8 cellular contexts compared by ENCODE assay signal in the genomic region with DNA sequence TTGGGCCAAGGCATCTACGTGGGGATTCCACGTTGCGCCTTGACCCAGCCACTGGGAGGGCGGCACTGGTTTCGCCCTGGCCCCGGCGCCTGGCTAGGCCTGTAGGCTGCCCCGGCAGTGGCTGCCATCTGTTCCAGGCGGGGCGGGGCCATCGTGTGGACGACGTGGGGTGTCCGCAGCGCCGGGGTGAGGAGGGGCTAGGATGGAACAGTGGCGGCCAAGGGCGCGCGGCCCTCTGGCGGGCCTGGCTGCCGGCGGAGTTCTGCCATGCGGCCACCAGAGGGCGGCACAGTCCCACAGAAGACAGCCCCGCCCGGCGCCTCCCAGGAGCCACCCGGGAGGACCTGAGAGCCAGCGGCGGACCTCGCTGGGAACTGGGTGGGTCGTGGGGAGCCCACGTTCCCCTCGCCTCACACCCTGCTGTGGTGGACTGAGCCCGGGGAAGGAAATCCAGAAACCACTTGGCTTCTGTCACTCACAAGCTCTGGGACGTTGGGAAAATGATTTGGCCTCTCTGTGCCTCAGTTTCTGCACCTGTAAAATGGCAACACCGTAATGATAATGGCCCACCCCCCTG. TPM values are rescaled to one million over a fixed set of nuclear protein-coding genes. Genes with fewer than 3 reads are reported as not detected.
DNase-seq lines count a peak whose midpoint lies in the region; ATAC-seq and TF ChIP-seq lines count a peak whose summit lies in the region.

No MANE protein-coding gene starts in this region.

- H3K4me3 ChIP-seq in NT2/D1 (ENCODE audit: insufficient read length, low read depth) (peak overlapping the region; percentile 9), epithelial cell of proximal tubule (ENCODE audit: low read depth, low read length) (no peak overlapping the region)

- peak; percentile 62 for DNase-seq in COLO829 (ENCODE audit: low spot score)
- peak; percentile 77 for DNase-seq in NT2/D1 (ENCODE audit: low read depth, low spot score)
- DNase-seq in activated CD8-positive, alpha-beta memory T cell treated with anti-CD3 and anti-CD28 coated beads, Interleukin-2, amount 50 U/mL, for 4 hours = peak; percentile 81
- no peak for DNase-seq in epithelial cell of proximal tubule (ENCODE audit: low read depth)
- peak; percentile 61 for DNase-seq in myocyte (ENCODE audit: low read depth)
- peak; percentile 50 for DNase-seq in stimulated activated CD8-positive, alpha-beta memory T cell treated with anti-CD3 and anti-CD28 coated beads, Interleukin-7, amount 100 ng/mL, for 24 hours (ENCODE audit: low read depth)

- no peaks in the 10 kb centered on the region for H3K9me3 ChIP-seq in NT2/D1 (ENCODE audit: insufficient read depth, low read length)

- peak overlapping the region; percentile 82 for H3K9ac ChIP-seq in NT2/D1 (ENCODE audit: insufficient read length, low read depth)

- TF ChIP-seq CTCF in epithelial cell of proximal tubule (conservative IDR thresholded peaks at IDR 0.05; ENCODE audit: low read depth, low read length) = peak; percentile 61

- H3K36me3 ChIP-seq in NT2/D1 (ENCODE audit: insufficient read depth, insufficient read length, low read length) = no peaks in the 10 kb centered on the region

- peaks cover 3% of the 10 kb centered on the region for H3K4me1 ChIP-seq in NT2/D1 (ENCODE audit: insufficient read depth, insufficient read length)

- ATAC-seq in HG03159 (IDR thresholded peaks at IDR 0.05; ENCODE audit: unreplicated experiment) = peak; percentile 53
- no peak for ATAC-seq in GM21381 (IDR thresholded peaks at IDR 0.05; ENCODE audit: unreplicated experiment)

- H3K27me3 ChIP-seq in NT2/D1 (ENCODE audit: insufficient read depth, insufficient read length) = no peaks in the 10 kb centered on the region

RNA-seq across cellular contexts. Expression of a gene that starts 22.6 kb away (rescaled TPM):
- 34.8 and 38.1 TPM in 2 replicates for total RNA-seq in epithelial cell of proximal tubule
- 274 and 290 TPM in 2 replicates for total RNA-seq in myocyte
- 225 TPM for polyA plus RNA-seq in myocyte (2012)
